Comparison of ENCODE assay signal across 9 cellular contexts in the genomic region with DNA sequence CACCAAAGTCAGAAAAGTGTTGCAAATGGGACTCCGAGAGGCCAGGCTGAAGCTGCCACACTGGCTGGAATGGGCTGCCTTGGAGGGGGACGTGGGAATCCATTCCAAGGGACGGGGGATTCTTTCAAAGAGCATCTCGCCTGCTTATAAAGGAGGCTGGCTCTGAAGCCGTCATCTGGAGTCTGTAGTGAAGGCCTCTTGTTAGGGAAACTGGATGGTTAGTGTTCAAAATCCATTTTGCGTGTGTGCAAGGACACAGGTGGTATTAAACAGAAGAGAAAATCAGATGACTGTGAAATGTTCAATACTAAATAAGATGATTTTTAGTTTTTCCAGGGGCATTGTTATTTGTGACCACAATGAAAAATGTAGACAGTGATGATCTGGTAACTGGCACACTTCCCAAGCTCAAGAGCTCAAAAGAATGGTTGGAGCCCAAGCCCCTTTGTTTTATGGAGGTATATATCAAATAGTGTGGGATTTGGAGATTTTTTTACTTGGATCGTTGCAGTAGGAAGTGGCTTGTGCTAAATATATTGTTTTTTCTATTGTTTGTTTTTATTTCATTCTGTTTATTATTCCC. TPM values are rescaled to one million over a fixed set of nuclear protein-coding genes. Genes with fewer than 3 reads are reported as not detected.
DNase-seq lines count a peak whose midpoint lies in the region; ATAC-seq, FAIRE-seq and TF ChIP-seq lines count a peak whose summit lies in the region.
"Had no signal": no experiment of that assay in that cellular context is flagged by ENCODE, and none has a peak within 500 bp of the region (broad histone marks: within the 10 kb centered on the region; RNA-seq: fewer than 3 reads in every experiment).

No MANE protein-coding gene starts in this region.

- peak overlapping the region; percentile 17 for H3K27ac ChIP-seq in CD4-positive, alpha-beta memory T cell (ENCODE audit: low read depth, low read length)
- H3K27ac ChIP-seq in IMR-90 (ENCODE audit: insufficient read depth, low read length) (peak overlapping the region; percentile 82), keratinocyte (ENCODE audit: control insufficient read depth, insufficient read depth, low read length) (no peak overlapping the region), substantia nigra (ENCODE audit: low read depth, low read length, poor library complexity, severe bottlenecking) (peak overlapping the region; percentile 89)

- ATAC-seq in GM19452 (IDR thresholded peaks at IDR 0.05; ENCODE audit: unreplicated experiment), result peak; percentile 7
- ATAC-seq in IMR-90 (ENCODE audit: low read depth), result peak; percentile 2; the same call in 1 of the 2 replicates
- no peak for ATAC-seq in GM21526 (IDR thresholded peaks at IDR 0.05; ENCODE audit: low FRiP score, unreplicated experiment)

- peak overlapping the region; percentile 82 for H4K91ac ChIP-seq in IMR-90 (ENCODE audit: insufficient read depth, low read depth, low read length)

- peak overlapping the region; percentile 48 to 78 (median 72) for H3K27ac Mint-ChIP-seq in CD4-positive, alpha-beta memory T cell

- H3K9me3 ChIP-seq in CD4-positive, alpha-beta memory T cell (ENCODE audit: control insufficient read depth in 1 of 2, low read length in 2 of 2), result no peaks in the 10 kb centered on the region
- H3K9me3 ChIP-seq in IMR-90 (ENCODE audit: control insufficient read depth, insufficient read depth, low read length) (no peaks in the 10 kb centered on the region), adipocyte (ENCODE audit: control insufficient read depth, low read length) (no peaks in the 10 kb centered on the region), keratinocyte (ENCODE audit: control insufficient read depth, low read depth, low read length) (no peaks in the 10 kb centered on the region)

- peak overlapping the region; percentile 94 to 98 for H4K8ac ChIP-seq in IMR-90 (ENCODE audit: low read depth in 2 of 2, low read length in 2 of 2)

- TF ChIP-seq RAD21 in IMR-90 (IDR thresholded peaks at IDR 0.05; ENCODE audit: low read length), result no peak

- peak overlapping the region; percentile 47; the same call in 1 of the 2 replicates for H2AK5ac ChIP-seq in IMR-90 (ENCODE audit: low read depth, low read length)

- peak overlapping the region; percentile 70 for H3K23ac ChIP-seq in IMR-90 (ENCODE audit: low read depth, low read length)

- H3K4me2 ChIP-seq in IMR-90 (ENCODE audit: low read depth, low read length) (peak overlapping the region; percentile 91), keratinocyte (ENCODE audit: control insufficient read depth, extremely low read depth, insufficient read depth, low read depth, low read length) (peak overlapping the region; percentile 97)

- peaks cover 0 to 3% of the 10 kb centered on the region in 2 donors for H3K36me3 Mint-ChIP-seq in CD4-positive, alpha-beta memory T cell

- H3K36me3 ChIP-seq in CD4-positive, alpha-beta memory T cell (ENCODE audit: insufficient read depth, low read length), result no peaks in the 10 kb centered on the region
- H3K36me3 ChIP-seq in IMR-90 (ENCODE audit: control insufficient read depth, insufficient read depth, low read length), result no peaks in the 10 kb centered on the region
- no peaks in the 10 kb centered on the region for H3K36me3 ChIP-seq in adipocyte (ENCODE audit: control insufficient read depth, insufficient read depth, low read length, severe bottlenecking)
- no peaks in the 10 kb centered on the region for H3K36me3 ChIP-seq in keratinocyte (ENCODE audit: control insufficient read depth in 2 of 2, extremely low read depth in 1 of 2, insufficient read depth in 2 of 2, low read length in 2 of 2)

- H2BK120ac ChIP-seq in IMR-90 (ENCODE audit: low read depth, low read length), result peak overlapping the region; percentile 49

- peak overlapping the region; percentile 85 for H3K9ac ChIP-seq in IMR-90 (ENCODE audit: low read depth, low read length)
- H3K9ac ChIP-seq in adipocyte (ENCODE audit: low read length), result peak overlapping the region; percentile 95
- H3K9ac ChIP-seq in keratinocyte (ENCODE audit: control insufficient read depth, extremely low read depth, insufficient read depth, low read length), result peak overlapping the region; percentile 73

- H2BK5ac ChIP-seq in IMR-90 (ENCODE audit: low read depth, low read length, poor library complexity, severe bottlenecking), result peak overlapping the region; percentile 87

- no TSS peak for BruUV-seq in IMR-90 (replicated peaks; lab: Mats Ljungman, UMichigan)

- no peaks in the 10 kb centered on the region for H3K27me3 ChIP-seq in CD4-positive, alpha-beta memory T cell (ENCODE audit: insufficient read depth, low read length)
- H3K27me3 ChIP-seq in IMR-90 (ENCODE audit: control insufficient read depth, insufficient read depth, low read length), result no peaks in the 10 kb centered on the region
- H3K27me3 ChIP-seq in adipocyte (replicated peaks; ENCODE audit: control insufficient read depth, insufficient read depth, low read length), result no peaks in the 10 kb centered on the region
- no peaks in the 10 kb centered on the region for H3K27me3 ChIP-seq in keratinocyte (ENCODE audit: control insufficient read depth, extremely low read depth, insufficient read depth, low read length)

- peak overlapping the region; percentile 86 for H3K56ac ChIP-seq in IMR-90 (ENCODE audit: extremely low read depth, insufficient read depth, low read length)

- peaks cover 8% of the 10 kb centered on the region for H3K4me1 ChIP-seq in CD4-positive, alpha-beta memory T cell (ENCODE audit: insufficient read depth, low read length)
- no peaks in the 10 kb centered on the region for H3K4me1 ChIP-seq in IMR-90 (ENCODE audit: control insufficient read depth, insufficient read depth, low read length)
- H3K4me1 ChIP-seq in adipocyte (ENCODE audit: control insufficient read depth, insufficient read depth, low read length), result peaks cover 18% of the 10 kb centered on the region
- peaks cover 7% of the 10 kb centered on the region for H3K4me1 ChIP-seq in keratinocyte (ENCODE audit: control insufficient read depth, extremely low read depth, insufficient read depth, low read length)

- H3K18ac ChIP-seq in IMR-90 (ENCODE audit: low read depth, low read length), result peak overlapping the region; percentile 60

- POLR2A ChIA-PET in CD4-positive, alpha-beta memory T cell (lab: Charles Lee; ENCODE audit: partially characterized antibody), result interaction anchor here (2.9 kb wide), 1 partner anchor 48 kb away, joined by 11 read pairs; the partner anchor contains the start of gene SF3B6
- POLR2A ChIA-PET in IMR-90 (lab: Charles Lee; ENCODE audit: unreplicated experiment), result interaction anchor here (0.5 kb wide), 1 partner anchor 274 kb away, joined by 17 read pairs; no protein-coding TSS in a partner anchor

- H3K9me1 ChIP-seq in IMR-90 (ENCODE audit: insufficient read depth, low read length), result peaks cover 6% of the 10 kb centered on the region
- H3K9me1 ChIP-seq in keratinocyte (ENCODE audit: control insufficient read depth, extremely low read depth, insufficient read depth, low read length), result no peaks in the 10 kb centered on the region

- dilution Hi-C loops in IMR-90 (cut with HindIII; ENCODE audit: low sequenced_read_pairs, unreplicated experiment) (no loop called here), keratinocyte (cut with MboI; ENCODE audit: extremely low pct_ligation_motif_present, low sequenced_read_pairs) (no loop called here)

- H3K4ac ChIP-seq in IMR-90 (ENCODE audit: low read depth, low read length), result peak overlapping the region; percentile 97

- no peaks in the 10 kb centered on the region for H3K9me3 Mint-ChIP-seq in CD4-positive, alpha-beta memory T cell

- no peaks in the 10 kb centered on the region for H3K27me3 Mint-ChIP-seq in CD4-positive, alpha-beta memory T cell

- H3K79me1 ChIP-seq in IMR-90 (ENCODE audit: low read depth in 1 of 2, low read length in 2 of 2), result peaks cover 20 to 24% of the 10 kb centered on the region in 2 experiments

- no peak for TF ChIP-seq POLR2A in IMR-90 (IDR thresholded peaks at IDR 0.05; ENCODE audit: low read depth, low read length)

- FAIRE-seq in keratinocyte (lab: Jason Lieb, UNC), result no peak

- H4K5ac ChIP-seq in IMR-90 (ENCODE audit: low read depth, low read length), result peak overlapping the region; percentile 71

- peak overlapping the region; percentile 77 to 84 (median 79) for H3K4me3 Mint-ChIP-seq in CD4-positive, alpha-beta memory T cell

- no peaks in the 10 kb centered on the region for H4K20me1 ChIP-seq in IMR-90 (ENCODE audit: insufficient read depth, low read length)
- H4K20me1 ChIP-seq in keratinocyte (ENCODE audit: control insufficient read depth, extremely low read depth, insufficient read depth, low read length), result no peaks in the 10 kb centered on the region

- H3K4me3 ChIP-seq in CD4-positive, alpha-beta memory T cell (ENCODE audit: low read length in 2 of 2), result peak overlapping the region in 1 of 2 donors; percentile 48
- H3K4me3 ChIP-seq in IMR-90 (ENCODE audit: insufficient read depth, low read depth, low read length) (peak overlapping the region; percentile 84), adipocyte (ENCODE audit: low read length) (peak overlapping the region; percentile 94), keratinocyte (ENCODE audit: control insufficient read depth in 2 of 3, extremely low read depth in 1 of 3, insufficient read depth in 2 of 3, low read depth in 1 of 3, low read length in 3 of 3) (peak overlapping the region; percentile 62 to 80 (median 70))

- in situ Hi-C loops in IMR-90 (cut with MboI; ENCODE audit: low sequenced_read_pairs), result no loop called here

- H2AK9ac ChIP-seq in IMR-90 (replicated peaks; ENCODE audit: low read depth, low read length, poor library complexity), result peak overlapping the region; percentile 63

- 5% methylated on average over 4 of the region's 7 CpGs; no CpG with 5 or more reads in 1 of the 2 experiments for WGBS in IMR-90 (ENCODE audit: extremely low coverage in 2 of 2, insufficient read length in 1 of 2), 2 experiments

- peak overlapping the region; percentile 99 for H3K14ac ChIP-seq in IMR-90 (replicated peaks; ENCODE audit: low read depth, low read length)

- H2BK20ac ChIP-seq in IMR-90 (ENCODE audit: low read depth, low read length), result no peak overlapping the region

- H2BK15ac ChIP-seq in IMR-90 (ENCODE audit: low read depth, low read length), result peak overlapping the region; percentile 69; the same call in 2 of the 3 replicates

- CTCF ChIA-PET in CD4-positive, alpha-beta memory T cell (lab: Charles Lee; ENCODE audit: partially characterized antibody), result interaction anchor here (1.1 kb wide), 1 partner anchor 40 kb away, joined by 4 read pairs; the partner anchor contains the start of gene TP53I3
- CTCF ChIA-PET in IMR-90 (lab: Yijun Ruan, JAX), result interaction anchor here (0.6 to 1.0 kb wide), 3 partner anchors 10 to 699 kb away, joined by 3 to 10 read pairs (median 3); partner anchors contain the start of gene TP53I3

- H3K4me1 Mint-ChIP-seq in CD4-positive, alpha-beta memory T cell, result peaks cover 8 to 17% (median 13%) of the 10 kb centered on the region in 4 donors

- peak overlapping the region; percentile 100 for H2AFZ ChIP-seq in IMR-90 (replicated peaks; ENCODE audit: low read length, poor library complexity)
- peak overlapping the region; percentile 97 for H2AFZ ChIP-seq in keratinocyte (ENCODE audit: control insufficient read depth, low read length)

- intact Hi-C loops in CD4-positive, alpha-beta memory T cell (cut with micrococcal nuclease), result no loop called here
- intact Hi-C loops in IMR-90 (cut with micrococcal nuclease), result no loop called here

- DNase-seq in CD4-positive, alpha-beta memory T cell, result no peak
- DNase-seq in IMR-90 (peak; percentile 34), adipocyte (ENCODE audit: low read depth) (peak; percentile 53), keratinocyte (ENCODE audit: low read depth, low spot score) (no peak), substantia nigra (lab: John Stamatoyannopoulos, UW) (peak in 3 of 49 donors; percentile 30 to 49 (median 32)), GF-D8 (lab: John Stamatoyannopoulos, UW) (no peak)

- no peaks in the 10 kb centered on the region for H3K79me2 ChIP-seq in keratinocyte (ENCODE audit: control insufficient read depth, insufficient read depth, low read length)

- TF ChIP-seq CTCF in IMR-90 (conservative IDR thresholded peaks at IDR 0.05; ENCODE audit: low read depth, low read length), result no peak
- TF ChIP-seq CTCF in keratinocyte (optimal IDR thresholded peaks at IDR 0.05 in 1 of 3, IDR thresholded peaks at IDR 0.05 in 1 of 3, conservative IDR thresholded peaks at IDR 0.05 in 1 of 3; ENCODE audit: extremely low read depth in 1 of 3, insufficient read depth in 2 of 3, low read length in 3 of 3), result no peak

RNA-seq across cellular contexts. Expression of gene FAM228B, which starts 0.8 kb away (rescaled TPM):
- 10 to 100 TPM; 17.2 to 24.4 TPM for total RNA-seq in CD4-positive, alpha-beta memory T cell
- 1 to 10 TPM; 4.5 to 7.4 TPM for polyA plus RNA-seq in CD4-positive, alpha-beta memory T cell
- total RNA-seq in IMR-90 (2012; rRNA removed), result 2.0 and 2.2 TPM in 2 replicates
- polyA plus RNA-seq in IMR-90 (2012; rRNA removed), result 2.3 and 2.9 TPM in 2 replicates
- 0.46 and 1.00 TPM in 2 replicates for polyA plus RNA-seq in IMR-90 (2012; cell fraction: cytosol; rRNA removed)
- polyA plus RNA-seq in IMR-90 (2012; cell fraction: nucleus; rRNA removed; ENCODE audit: low replicate concordance), result 2.9 and 9.5 TPM in 2 replicates
- polyA plus RNA-seq in keratinocyte, result 0.73 to 2.5 TPM (median 2.0 TPM) in 3 replicates
- polyA plus RNA-seq in keratinocyte (2011; ENCODE audit: low read depth), result 4.4 TPM
- polyA plus RNA-seq in keratinocyte (2011; cell fraction: cytosol; rRNA removed), result 1.5 and 3.4 TPM in 2 replicates
- polyA plus RNA-seq in keratinocyte (2011; cell fraction: nucleus; rRNA removed), result 4.9 and 8.5 TPM in 2 replicates
- 2.5 and 4.3 TPM in 2 replicates for polyA plus RNA-seq in keratinocyte (2012; ENCODE audit: low replicate concordance)
- 0.23 to 1.0 TPM (median 0.89 TPM) in 3 replicates for polyA minus RNA-seq in keratinocyte
- 4.2 TPM for polyA minus RNA-seq in keratinocyte (2011; cell fraction: cytosol; rRNA and poly(A)+ RNA removed)
- polyA minus RNA-seq in keratinocyte (2011; cell fraction: nucleus; rRNA and poly(A)+ RNA removed), result 0.32 and 2.5 TPM in 2 replicates

RNA-seq across cellular contexts. Expression of gene PFN4, which starts 1.0 kb away (rescaled TPM):
- not detected for total RNA-seq in CD4-positive, alpha-beta memory T cell
- not detected for polyA plus RNA-seq in CD4-positive, alpha-beta memory T cell
- 0.28 and 0.36 TPM in 2 replicates for total RNA-seq in IMR-90 (2012; rRNA removed)
- polyA plus RNA-seq in IMR-90 (2012; rRNA removed) (0.27 and 0.48 TPM in 2 replicates), keratinocyte (0.14 to 0.28 TPM (median 0.16 TPM) in 3 replicates)
- polyA plus RNA-seq in IMR-90 (2012; cell fraction: cytosol; rRNA removed), result 0.17 and 0.41 TPM in 2 replicates
- polyA plus RNA-seq in IMR-90 (2012; cell fraction: nucleus; rRNA removed; ENCODE audit: low replicate concordance), result 0.23 and 0.75 TPM in 2 replicates
- polyA plus RNA-seq in keratinocyte (2011; ENCODE audit: low read depth), result not detected
- 0.09 and 0.21 TPM in 2 replicates for polyA plus RNA-seq in keratinocyte (2011; cell fraction: cytosol; rRNA removed)
- polyA plus RNA-seq in keratinocyte (2011; cell fraction: nucleus; rRNA removed), result 0.29 and 0.52 TPM in 2 replicates
- 0.22 TPM in 1 of 2 replicates, not detected in the other for polyA plus RNA-seq in keratinocyte (2012; ENCODE audit: low replicate concordance)
- polyA minus RNA-seq in keratinocyte, result not detected in 3 replicates
- polyA minus RNA-seq in keratinocyte (2011; cell fraction: cytosol; rRNA and poly(A)+ RNA removed), result not detected
- polyA minus RNA-seq in keratinocyte (2011; cell fraction: nucleus; rRNA and poly(A)+ RNA removed), result not detected in 2 replicates

RNA-seq across cellular contexts. Expression of gene TP53I3, which starts 39.5 kb away (rescaled TPM):
- total RNA-seq in CD4-positive, alpha-beta memory T cell, result under 1 TPM; 0.20 to 0.47 TPM
- polyA plus RNA-seq in CD4-positive, alpha-beta memory T cell, result under 1 TPM in 1 of 2 donors, not detected in 1; 0.15 TPM
- total RNA-seq in IMR-90 (2012; rRNA removed), result 25.5 and 26.9 TPM in 2 replicates
- polyA plus RNA-seq in IMR-90 (2012; rRNA removed) (41.8 and 42.2 TPM in 2 replicates), keratinocyte (30.9 to 53.9 TPM (median 36.3 TPM) in 3 replicates)
- polyA plus RNA-seq in IMR-90 (2012; cell fraction: cytosol; rRNA removed), result 19.4 and 32.9 TPM in 2 replicates
- 88.1 and 140 TPM in 2 replicates for polyA plus RNA-seq in IMR-90 (2012; cell fraction: nucleus; rRNA removed; ENCODE audit: low replicate concordance)
- polyA plus RNA-seq in keratinocyte (2011; ENCODE audit: low read depth), result 7.9 TPM
- 29.2 and 37.1 TPM in 2 replicates for polyA plus RNA-seq in keratinocyte (2011; cell fraction: cytosol; rRNA removed)
- polyA plus RNA-seq in keratinocyte (2011; cell fraction: nucleus; rRNA removed), result 66.2 and 74.2 TPM in 2 replicates
- polyA plus RNA-seq in keratinocyte (2012; ENCODE audit: low replicate concordance), result 12.3 and 37.3 TPM in 2 replicates
- 18.4 to 33.0 TPM (median 31.0 TPM) in 3 replicates for polyA minus RNA-seq in keratinocyte
- polyA minus RNA-seq in keratinocyte (2011; cell fraction: cytosol; rRNA and poly(A)+ RNA removed), result 35.7 TPM
- 16.5 and 17.1 TPM in 2 replicates for polyA minus RNA-seq in keratinocyte (2011; cell fraction: nucleus; rRNA and poly(A)+ RNA removed)

RNA-seq across cellular contexts. Expression of gene SF3B6, which starts 48.0 kb away (rescaled TPM):
- 10 to 100 TPM; 50.0 to 55.3 TPM for total RNA-seq in CD4-positive, alpha-beta memory T cell
- 100 to 1,000 TPM; 180 to 238 TPM for polyA plus RNA-seq in CD4-positive, alpha-beta memory T cell
- 143 and 224 TPM in 2 replicates for total RNA-seq in IMR-90 (2012; rRNA removed)
- polyA plus RNA-seq in IMR-90 (2012; rRNA removed) (166 and 191 TPM in 2 replicates), keratinocyte (189 to 347 TPM (median 265 TPM) in 3 replicates)
- 58.0 and 130 TPM in 2 replicates for polyA plus RNA-seq in IMR-90 (2012; cell fraction: cytosol; rRNA removed)
- 14.1 and 76.2 TPM in 2 replicates for polyA plus RNA-seq in IMR-90 (2012; cell fraction: nucleus; rRNA removed; ENCODE audit: low replicate concordance)
- 139 TPM for polyA plus RNA-seq in keratinocyte (2011; ENCODE audit: low read depth)
- polyA plus RNA-seq in keratinocyte (2011; cell fraction: cytosol; rRNA removed), result 282 and 428 TPM in 2 replicates
- 119 and 148 TPM in 2 replicates for polyA plus RNA-seq in keratinocyte (2011; cell fraction: nucleus; rRNA removed)
- polyA plus RNA-seq in keratinocyte (2012; ENCODE audit: low replicate concordance), result 200 and 212 TPM in 2 replicates
- polyA minus RNA-seq in keratinocyte, result 13.4 to 63.6 TPM (median 36.7 TPM) in 3 replicates
- polyA minus RNA-seq in keratinocyte (2011; cell fraction: cytosol; rRNA and poly(A)+ RNA removed), result 74.1 TPM
- 13.5 and 28.2 TPM in 2 replicates for polyA minus RNA-seq in keratinocyte (2011; cell fraction: nucleus; rRNA and poly(A)+ RNA removed)

RNA-seq across cellular contexts. Expression of gene FAM228A, which starts 50.8 kb away (rescaled TPM):
- under 1 TPM; 0.36 to 0.81 TPM for total RNA-seq in CD4-positive, alpha-beta memory T cell
- under 1 TPM in 1 of 2 donors, not detected in 1; 0.28 TPM for polyA plus RNA-seq in CD4-positive, alpha-beta memory T cell
- total RNA-seq in IMR-90 (2012; rRNA removed), result not detected in 2 replicates
- polyA plus RNA-seq in IMR-90 (2012; rRNA removed) (0.07 TPM in 1 of 2 replicates, not detected in the other), keratinocyte (not detected in 3 replicates)
- polyA plus RNA-seq in IMR-90 (2012; cell fraction: cytosol; rRNA removed), result 0.02 and 0.03 TPM in 2 replicates
- 0.05 and 0.07 TPM in 2 replicates for polyA plus RNA-seq in IMR-90 (2012; cell fraction: nucleus; rRNA removed; ENCODE audit: low replicate concordance)
- not detected for polyA plus RNA-seq in keratinocyte (2011; ENCODE audit: low read depth)
- not detected in 2 replicates for polyA plus RNA-seq in keratinocyte (2011; cell fraction: cytosol; rRNA removed)
- not detected in 2 replicates for polyA plus RNA-seq in keratinocyte (2011; cell fraction: nucleus; rRNA removed)
- polyA plus RNA-seq in keratinocyte (2012; ENCODE audit: low replicate concordance), result not detected in 2 replicates
- polyA minus RNA-seq in keratinocyte, result not detected in 3 replicates
- not detected for polyA minus RNA-seq in keratinocyte (2011; cell fraction: cytosol; rRNA and poly(A)+ RNA removed)
- not detected in 2 replicates for polyA minus RNA-seq in keratinocyte (2011; cell fraction: nucleus; rRNA and poly(A)+ RNA removed)
- total RNA-seq: SK-MEL-5 had no signal

Comparison
In these comparisons a context has a peak if more than half of its experiments do, and no peak if none do; other contexts are left out.
1. DNase-seq: peak in IMR-90 (single experiment) and adipocyte (single experiment); none in CD4-positive, alpha-beta memory T cell (0 of 5), keratinocyte (single experiment) and GF-D8 (single experiment).
2. RNA of gene TP53I3, which starts 39.5 kb away (polyA plus RNA-seq): 19.4 to 140 TPM in IMR-90 and 7.9 to 74.2 TPM in keratinocyte; 0.15 TPM in CD4-positive, alpha-beta memory T cell; every median in the first group is over 4 times any median in the second.
3. Peak in every context shown above with its lines, with median percentiles within 50 percentile points of each other: H3K9ac ChIP-seq.